8 cellular contexts compared by ENCODE assay signal in the genomic region with DNA sequence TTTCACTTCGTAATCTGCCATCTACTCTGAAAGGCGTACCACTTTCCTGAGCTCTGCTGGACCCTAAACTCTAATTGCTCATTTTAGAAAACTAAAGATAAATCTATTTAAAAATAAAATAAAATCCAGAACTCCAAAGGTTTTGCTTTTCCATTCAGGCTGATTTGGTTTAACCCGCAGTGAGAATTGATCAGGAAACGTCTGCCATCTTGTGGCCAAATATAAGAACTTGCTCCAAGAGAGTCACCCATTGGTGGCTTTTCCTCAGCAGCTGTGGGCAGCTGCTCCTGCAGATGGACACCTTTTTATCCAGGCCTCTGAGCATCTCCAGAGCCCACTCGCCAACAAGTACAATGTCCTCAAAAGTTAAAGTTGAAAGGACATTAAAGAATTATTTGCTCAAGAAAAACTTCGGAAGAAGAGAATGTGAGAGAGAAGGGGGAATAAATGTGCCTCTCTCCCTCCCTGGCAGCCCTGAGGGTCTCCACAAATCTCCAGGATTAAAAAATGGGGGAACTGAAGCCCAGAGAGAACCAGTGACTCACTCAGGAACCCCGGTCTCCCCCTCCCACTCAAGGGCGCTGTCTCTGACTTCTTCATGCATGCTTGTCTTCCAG. TPM values are rescaled to one million over a fixed set of nuclear protein-coding genes. Genes with fewer than 3 reads are reported as not detected.
DNase-seq lines count a peak whose midpoint lies in the region; ATAC-seq and TF ChIP-seq lines count a peak whose summit lies in the region.

No MANE protein-coding gene starts in this region.

- H2AFZ ChIP-seq in OCI-LY3 (ENCODE audit: low read depth, low read length) = 0 out of 2 replicates have a peak overlapping the region, but pooled peaks have one; percentile 36

- H3K4me3 Mint-ChIP-seq in MCF 10A (ENCODE audit: unreplicated experiment) = no peak overlapping the region

- peaks cover 2% of the 10 kb centered on the region for H3K27me3 Mint-ChIP-seq in MCF 10A (ENCODE audit: insufficient read depth, unreplicated experiment)

- no peaks in the 10 kb centered on the region for H4K20me1 ChIP-seq in OCI-LY3 (ENCODE audit: insufficient read depth, low read length)

- H3K27ac ChIP-seq in OCI-LY3 (ENCODE audit: low read length) = no peak overlapping the region
- H3K27ac ChIP-seq in stomach = no peak overlapping the region

- peaks cover 16% of the 10 kb centered on the region; the same call in 1 of the 2 replicates for H3K4me1 ChIP-seq in OCI-LY3 (ENCODE audit: low read length)
- H3K4me1 ChIP-seq in stomach = peaks cover 0 to 12% (median 0%) of the 10 kb centered on the region in 4 donors

- H3K4me2 ChIP-seq in OCI-LY3 (ENCODE audit: low read length) = peak overlapping the region; percentile 28

- peaks cover 11% of the 10 kb centered on the region for H3K4me1 Mint-ChIP-seq in MCF 10A (ENCODE audit: insufficient read depth, unreplicated experiment)

- TF ChIP-seq POLR2A in stomach (IDR thresholded peaks at IDR 0.05) = no peak

- H3K9me3 ChIP-seq in OCI-LY3 (ENCODE audit: insufficient read depth, low read length) = no peaks in the 10 kb centered on the region
- H3K9me3 ChIP-seq in stomach = no peaks in the 10 kb centered on the region

- TF ChIP-seq EP300 in stomach (IDR thresholded peaks at IDR 0.05) = no peak

- H3K9ac ChIP-seq in OCI-LY3 (ENCODE audit: low read length) = no peak overlapping the region; the same call in 1 of the 2 replicates

- no peaks in the 10 kb centered on the region for H3K36me3 ChIP-seq in OCI-LY3 (replicated peaks; ENCODE audit: low read depth, low read length)
- H3K36me3 ChIP-seq in stomach = no peaks in the 10 kb centered on the region

- ATAC-seq in GM21447 (IDR thresholded peaks at IDR 0.05; ENCODE audit: unreplicated experiment) (peak; percentile 65), HG03097 (IDR thresholded peaks at IDR 0.05; ENCODE audit: low FRiP score, unreplicated experiment) (no peak)

- H3K4me3 ChIP-seq in Jurkat, Clone E6-1 (ENCODE audit: low read length) = no peak overlapping the region
- H3K4me3 ChIP-seq in OCI-LY3 (ENCODE audit: low read length) = 0 out of 2 replicates have a peak overlapping the region, but pooled peaks have one; percentile 22
- no peak overlapping the region for H3K4me3 ChIP-seq in stomach

- TF ChIP-seq CTCF in OCI-LY3 (IDR thresholded peaks at IDR 0.05; ENCODE audit: low read depth, low read length) (peak; percentile 75), MCF 10A (IDR thresholded peaks at IDR 0.05; ENCODE audit: unreplicated experiment) (peak; percentile 64), stomach (IDR thresholded peaks at IDR 0.05) (peak in 5 of 7 experiments; percentile 51 to 72 (median 68))

- no TSS peak for BruUV-seq in MCF 10A (replicated peaks; lab: Mats Ljungman, UMichigan)

- POLR2A ChIA-PET in MCF 10A (lab: Yijun Ruan, JAX) = interaction anchor here (0.6 to 1.2 kb wide), 2 partner anchors 20 to 853 kb away, joined by 3 to 7 read pairs; a partner anchor contains a TSS

- intact Hi-C loops in MCF 10A (cut with micrococcal nuclease) (loop anchor here (1.0 to 5.0 kb wide), 5 partner anchors 428 to 1498 kb away; no protein-coding TSS in a partner anchor), stomach (cut with DNase I; ENCODE audit: low total_unique reads) (loop anchor here (10.0 kb wide), 1 partner anchor 584 kb away; no protein-coding TSS in a partner anchor)

- DNase-seq in EL (peak; percentile 70), MCF 10A (ENCODE audit: unreplicated experiment) (peak; percentile 79), inferior parietal cortex (ENCODE audit: extremely low spot score) (peak; percentile 83), stomach (peak; percentile 41)
- peak; percentile 51 for DNase-seq in Jurkat, Clone E6-1 (ENCODE audit: low read depth, low spot score)

- H3K79me2 ChIP-seq in OCI-LY3 (ENCODE audit: low read length) = no peaks in the 10 kb centered on the region

- 0 out of 2 replicates have a peak, but pooled peaks cover 3% of the 10 kb centered on the region for H3K27me3 ChIP-seq in OCI-LY3 (ENCODE audit: low read depth, low read length)
- H3K27me3 ChIP-seq in stomach = peaks cover 0 to 3% (median 0%) of the 10 kb centered on the region in 3 donors

- H3K36me3 Mint-ChIP-seq in MCF 10A (ENCODE audit: insufficient read depth, unreplicated experiment) = no peaks in the 10 kb centered on the region

- H3K9me3 Mint-ChIP-seq in MCF 10A (ENCODE audit: unreplicated experiment) = no peaks in the 10 kb centered on the region

- 22 to 30% (median 28%) methylated on average over 8 of the region's 8 CpGs for WGBS in stomach, 5 donors

- CTCF ChIA-PET in MCF 10A (lab: Yijun Ruan, JAX) = interaction anchor here (0.6 to 5.5 kb wide), 61 partner anchors 8 to 1502 kb away, joined by 3 to 95 read pairs (median 4); no protein-coding TSS in a partner anchor

- H3K27ac Mint-ChIP-seq in MCF 10A (ENCODE audit: low read depth, unreplicated experiment) = no peak overlapping the region

RNA-seq across cellular contexts. Expression of a gene that starts 4.1 kb away (rescaled TPM):
- not detected for polyA plus RNA-seq in Jurkat, Clone E6-1 (2012; ENCODE audit: insufficient read depth, insufficient read length)
- not detected in 2 replicates for total RNA-seq in MCF 10A (2022)
- 1 to 10 TPM in 1 of 5 donors, under 1 TPM in 1, not detected in 3; 0.18 to 4.7 TPM for total RNA-seq in stomach
- polyA plus RNA-seq in stomach = under 1 TPM in 2 of 3 donors, not detected in 1; 0.03 to 0.06 TPM

RNA-seq across cellular contexts. Expression of a gene that starts 20.3 kb away (rescaled TPM):
- 44.7 TPM for polyA plus RNA-seq in Jurkat, Clone E6-1 (2012; ENCODE audit: insufficient read depth, insufficient read length)
- total RNA-seq in MCF 10A (2022) (44.0 and 50.3 TPM in 2 replicates), stomach (10 to 100 TPM; 13.9 to 67.4 (median 33.5) TPM)
- 10 to 100 TPM; 53.6 to 65.7 (median 55.2) TPM for polyA plus RNA-seq in stomach
